In the genomic region with DNA sequence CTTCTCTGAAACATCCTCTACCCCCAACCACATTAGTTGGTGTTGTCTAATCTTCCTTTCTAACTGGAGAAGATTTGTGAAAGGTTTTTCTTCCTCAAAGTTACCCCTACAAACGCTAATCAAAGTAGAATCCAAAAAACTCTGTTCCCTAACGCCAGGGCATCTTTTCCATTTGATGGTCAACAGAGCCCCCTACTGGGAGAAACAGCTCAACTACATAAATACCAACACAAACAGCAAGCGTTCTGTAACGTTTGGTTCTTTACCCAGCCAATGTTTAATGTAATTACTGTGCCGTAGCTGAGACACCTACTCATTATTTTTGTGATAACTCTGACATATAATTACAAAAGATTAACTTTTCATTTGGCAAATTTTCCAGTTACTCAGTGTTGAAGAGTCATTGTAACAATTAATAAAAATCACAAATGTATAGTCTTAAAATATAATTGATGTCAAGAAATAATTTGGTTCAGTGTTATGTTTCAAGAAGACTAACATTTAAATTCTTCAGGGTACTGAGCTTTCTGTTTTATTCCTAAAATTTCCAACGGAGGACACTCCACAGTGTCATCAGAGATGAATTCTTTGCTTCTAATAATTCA, we compare ENCODE assay signal across 8 cellular contexts.
DNase-seq lines count a peak whose midpoint lies in the region; ATAC-seq and TF ChIP-seq lines count a peak whose summit lies in the region.

No MANE protein-coding gene starts in this region.

- H3K9me3 ChIP-seq in testis: no peaks in the 10 kb centered on the region

- H3K27me3 Mint-ChIP-seq in MCF 10A (ENCODE audit: insufficient read depth, unreplicated experiment): no peaks in the 10 kb centered on the region

- peak; percentile 82 for TF ChIP-seq CTCF in MCF 10A (IDR thresholded peaks at IDR 0.05; ENCODE audit: unreplicated experiment)
- peak; percentile 76 to 78 (median 78) for TF ChIP-seq CTCF in testis (IDR thresholded peaks at IDR 0.05)

- no peak overlapping the region for H3K27ac Mint-ChIP-seq in MCF 10A (ENCODE audit: low read depth, unreplicated experiment)

- CTCF ChIA-PET in MCF 10A (lab: Yijun Ruan, JAX): interaction anchor here (0.5 to 7.3 kb wide), 30 partner anchors 9 to 733 kb away, joined by 3 to 53 read pairs (median 4); a partner anchor contains a TSS

- no TSS peak for BruUV-seq in MCF 10A (replicated peaks; lab: Mats Ljungman, UMichigan)

- intact Hi-C loops in MCF 10A (cut with micrococcal nuclease) (loop anchor here (1.0 to 5.0 kb wide), 8 partner anchors 95 to 521 kb away; a partner anchor contains a TSS), testis (cut with DNase I; ENCODE audit: low total_unique reads) (loop anchor here (10.0 kb wide), 1 partner anchor 486 kb away; no protein-coding TSS in a partner anchor), posterior vena cava (cut with DNase I) (loop anchor here in 1 of 2 donors (10.0 kb wide), 1 partner anchor 486 kb away; no protein-coding TSS in a partner anchor)

- H3K9me3 Mint-ChIP-seq in MCF 10A (ENCODE audit: unreplicated experiment): no peaks in the 10 kb centered on the region

- no peaks in the 10 kb centered on the region for H3K36me3 Mint-ChIP-seq in MCF 10A (ENCODE audit: insufficient read depth, unreplicated experiment)

- no peaks in the 10 kb centered on the region for H3K4me1 ChIP-seq in testis

- H3K4me3 Mint-ChIP-seq in MCF 10A (ENCODE audit: unreplicated experiment): no peak overlapping the region

- H3K27me3 ChIP-seq in testis: no peaks in the 10 kb centered on the region

- POLR2A ChIA-PET in MCF 10A (lab: Yijun Ruan, JAX): interaction anchor here (0.7 to 1.0 kb wide), 3 partner anchors 95 to 478 kb away, joined by 3 to 4 read pairs (median 4); a partner anchor contains a TSS

- no peak for TF ChIP-seq POLR2A in testis (IDR thresholded peaks at IDR 0.05)

- no peak overlapping the region for H3K4me3 ChIP-seq in testis

- DNase-seq in DMS114 treated with DMSO at 0.1 percent for 48 hours (lab: John Stamatoyannopoulos, UW; ENCODE audit: unreplicated experiment) (peak; percentile 36), GM19238 (ENCODE audit: insufficient read length, low spot score) (peak; percentile 43), NCI-H82 (lab: John Stamatoyannopoulos, UW) (peak; percentile 81), MCF 10A (ENCODE audit: unreplicated experiment) (peak; percentile 79), islet precursor cell (peak; percentile 64), testis (peak; percentile 65), posterior vena cava (ENCODE audit: low spot score) (no peak)

- H3K4me1 Mint-ChIP-seq in MCF 10A (ENCODE audit: insufficient read depth, unreplicated experiment): peaks cover 15% of the 10 kb centered on the region

- 7 to 8% methylated on average over 6 of the region's 6 CpGs for WGBS in testis, 2 donors

- no peak overlapping the region for H3K27ac ChIP-seq in testis

- H3K36me3 ChIP-seq in testis (ENCODE audit: low read depth, missing control alignments): no peaks in the 10 kb centered on the region

- peak; percentile 92 for ATAC-seq in HG03520 (IDR thresholded peaks at IDR 0.05; ENCODE audit: unreplicated experiment)
